19 cellular contexts compared by ENCODE assay signal in the genomic region with DNA sequence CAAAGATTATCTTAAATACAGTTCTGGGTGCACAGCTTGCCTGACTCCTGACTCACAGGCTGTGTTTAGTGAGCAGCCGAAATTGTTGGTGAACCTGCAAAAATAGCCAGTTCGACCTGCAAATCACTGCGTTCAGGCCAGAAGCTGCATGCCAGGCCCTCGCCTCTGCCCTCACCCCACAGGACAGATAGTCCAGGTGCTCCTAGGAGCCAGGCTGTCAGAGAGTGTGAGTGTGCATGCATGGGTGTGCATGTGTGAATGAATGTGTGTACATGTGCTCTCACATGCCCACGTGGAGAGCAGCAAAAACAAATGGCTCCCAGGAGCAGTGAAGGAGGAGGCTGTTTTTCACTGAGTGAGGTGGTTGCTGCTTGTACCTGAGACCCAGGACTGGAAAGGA.
DNase-seq lines count a peak whose midpoint lies in the region; ATAC-seq lines count a peak whose summit lies in the region.
"Had no signal": no experiment of that assay in that cellular context is flagged by ENCODE, and none has a peak within 500 bp of the region (broad histone marks: within the 10 kb centered on the region; RNA-seq: fewer than 3 reads in every experiment).

No MANE protein-coding gene starts in this region.

- no peaks in the 10 kb centered on the region for H3K4me1 ChIP-seq in effector memory CD4-positive, alpha-beta T cell (ENCODE audit: control insufficient read depth, insufficient read depth, low read length, poor library complexity, severe bottlenecking)
- H3K4me1 ChIP-seq: A549; BE2C; BLaER1 treated with 17β-estradiol and CSF1 and Interleukin-3, amounts not matched to agents 10 nM and 100 nM had no signal

- peak; percentile 1 for DNase-seq in G401 (ENCODE audit: low spot score)
- DNase-seq in NCI-H2227 (lab: John Stamatoyannopoulos, UW; ENCODE audit: unreplicated experiment) = peak; percentile 20
- peak; percentile 73 for DNase-seq in mesenteric fat pad (ENCODE audit: low spot score)
- DNase-seq in DMS79 treated with DMSO at 0.1 percent for 48 hours (lab: John Stamatoyannopoulos, UW) = no peak
- no peak for DNase-seq in effector memory CD4-positive, alpha-beta T cell
- DNase-seq: 8988T; ACHN; AML-193; BE2C; CD4-positive, alpha-beta T cell; CD8-positive, alpha-beta memory T cell; DMS 273 treated with DMSO at 0.1 percent for 48 hours; DMS79; GOT3; H7; HCEC 1CT had no signal

- ATAC-seq in HG03520 (IDR thresholded peaks at IDR 0.05; ENCODE audit: unreplicated experiment) = no peak
- ATAC-seq: A549 had no signal

- no peak overlapping the region for H3K27ac ChIP-seq in effector memory CD4-positive, alpha-beta T cell (ENCODE audit: insufficient read depth, low read length, poor library complexity, severe bottlenecking)
- H3K27ac ChIP-seq: A549; BLaER1 treated with 17β-estradiol and CSF1 and Interleukin-3, amounts not matched to agents 10 nM and 100 nM had no signal

- no peaks in the 10 kb centered on the region for H3K36me3 ChIP-seq in effector memory CD4-positive, alpha-beta T cell (ENCODE audit: control insufficient read depth, insufficient read depth, low read length)
- H3K36me3 ChIP-seq: BE2C; BLaER1 treated with 17β-estradiol and CSF1 and Interleukin-3, amounts not matched to agents 10 nM and 100 nM had no signal

- no peaks in the 10 kb centered on the region for H3K27me3 ChIP-seq in effector memory CD4-positive, alpha-beta T cell (replicated peaks; ENCODE audit: control insufficient read depth, insufficient read depth, low read length, poor library complexity, severe bottlenecking)
- H3K27me3 ChIP-seq: BE2C; BLaER1 treated with 17β-estradiol and CSF1 and Interleukin-3, amounts not matched to agents 10 nM and 100 nM had no signal

- H3K4me3 ChIP-seq in effector memory CD4-positive, alpha-beta T cell (ENCODE audit: insufficient read depth, low read depth, low read length, poor library complexity, severe bottlenecking) = no peak overlapping the region
- H3K4me3 ChIP-seq: A549; BLaER1 treated with 17β-estradiol and CSF1 and Interleukin-3, amounts not matched to agents 10 nM and 100 nM had no signal

- H3K9me3 ChIP-seq in effector memory CD4-positive, alpha-beta T cell (ENCODE audit: control insufficient read depth, low read length) = no peaks in the 10 kb centered on the region
- H3K9me3 ChIP-seq: A549; BE2C; BLaER1 treated with 17β-estradiol and CSF1 and Interleukin-3, amounts not matched to agents 10 nM and 100 nM had no signal

- in situ Hi-C loops in G401 (cut with HindIII; ENCODE audit: low sequenced_read_pairs) = no loop called here

Comparison
In these comparisons a context has a peak if more than half of its experiments do, and no peak if none do; other contexts are left out.
1. DNase-seq: peak in G401 (single experiment), NCI-H2227 (single experiment) and mesenteric fat pad (single experiment); none in DMS79 treated with DMSO at 0.1 percent for 48 hours (single experiment) and effector memory CD4-positive, alpha-beta T cell (0 of 3).